ENCODE assay signal across 26 cellular contexts in genomic region chr20:62575976-62576722, GRCh38.
"Had no signal": no experiment of that assay in that cellular context is flagged by ENCODE, and none has a peak within 500 bp of the region (broad histone marks: within the 10 kb centered on the region; RNA-seq: fewer than 3 reads in every experiment).

No MANE protein-coding gene starts in this region.

- H3K9me3 Mint-ChIP-seq: activated CD4-positive, alpha-beta T cell treated with anti-CD3 and anti-CD28 coated beads, Interleukin-2, amount 10 ng/mL, durations not matched to agents 24 days and 14 days; activated naive CD4-positive, alpha-beta T cell treated with anti-CD3 and anti-CD28 coated beads for 36 hours; activated naive CD4-positive, alpha-beta T cell treated with anti-CD3 and anti-CD28 coated beads, Interleukin-2, amount 50 U/mL, for 72 hours; activated T-cell treated with anti-CD3 and anti-CD28 coated beads, Interleukin-2, amount 50 U/mL, for 4 hours; activated T-helper 1 cell treated with anti-CD3 and anti-CD28 coated beads, Interleukin-12 subunit alpha, Interleukin-12 subunit beta, Interleukin-2, Interleukin-4 antibody, amounts not matched to agents 30 ng/mL and 10 ng/mL and 1 ng/mL, durations not matched to agents 14 hours and 24 hours and 36 hours; T-helper 1 cell treated with Interleukin-12 subunit alpha and Interleukin-12 subunit beta and Interleukin-4 antibody, amounts not matched to agents 30 μg/mL and 1 μg/mL, for 36 hours had no signal

- ATAC-seq: activated naive CD4-positive, alpha-beta T cell treated with anti-CD3 and anti-CD28 coated beads, Interleukin-2, amount 50 U/mL, for 72 hours; activated T-cell treated with anti-CD3 and anti-CD28 coated beads, Interleukin-2, amount 50 U/mL, for 4 hours; body of pancreas had no signal

- H3K9me3 ChIP-seq: adrenal gland, body of pancreas, Peyer's patch, SK-N-SH had no signal

- H3K4me1 ChIP-seq: adrenal gland, Peyer's patch, SJSA1 had no signal

- H3K4me1 Mint-ChIP-seq: activated CD4-positive, alpha-beta T cell treated with anti-CD3 and anti-CD28 coated beads, Interleukin-2, amount 10 ng/mL, durations not matched to agents 24 days and 14 days had no signal

- H3K27ac Mint-ChIP-seq: activated CD4-positive, alpha-beta T cell treated with anti-CD3 and anti-CD28 coated beads, Interleukin-2, amount 10 ng/mL, durations not matched to agents 24 days and 14 days; activated naive CD4-positive, alpha-beta T cell treated with anti-CD3 and anti-CD28 coated beads for 36 hours; activated naive CD4-positive, alpha-beta T cell treated with anti-CD3 and anti-CD28 coated beads, Interleukin-2, amount 50 U/mL, for 72 hours; activated T-helper 1 cell treated with anti-CD3 and anti-CD28 coated beads, Interleukin-12 subunit alpha, Interleukin-12 subunit beta, Interleukin-2, Interleukin-4 antibody, amounts not matched to agents 30 ng/mL and 10 ng/mL and 1 ng/mL, durations not matched to agents 14 hours and 24 hours and 36 hours; T-helper 1 cell treated with Interleukin-12 subunit alpha and Interleukin-12 subunit beta and Interleukin-4 antibody, amounts not matched to agents 30 μg/mL and 1 μg/mL, for 36 hours; T-helper 2 cell treated with Interferon-gamma antibody and Interleukin-4, amounts not matched to agents 5 μg/mL and 100 μg/mL, for 36 hours had no signal

- H3K4me3 Mint-ChIP-seq: activated CD4-positive, alpha-beta T cell treated with anti-CD3 and anti-CD28 coated beads, Interleukin-2, amount 10 ng/mL, durations not matched to agents 24 days and 14 days; activated naive CD4-positive, alpha-beta T cell treated with anti-CD3 and anti-CD28 coated beads for 36 hours; activated T-cell treated with anti-CD3 and anti-CD28 coated beads, Interleukin-2, amount 50 U/mL, for 4 hours; activated T-helper 1 cell treated with anti-CD3 and anti-CD28 coated beads, Interleukin-12 subunit alpha, Interleukin-12 subunit beta, Interleukin-2, Interleukin-4 antibody, amounts not matched to agents 30 ng/mL and 10 ng/mL and 1 ng/mL, durations not matched to agents 14 hours and 24 hours and 36 hours; T-helper 1 cell treated with Interleukin-12 subunit alpha and Interleukin-12 subunit beta and Interleukin-4 antibody, amounts not matched to agents 30 μg/mL and 1 μg/mL, for 36 hours; T-helper 2 cell treated with Interferon-gamma antibody and Interleukin-4, amounts not matched to agents 5 μg/mL and 100 μg/mL, for 36 hours had no signal

- DNase-seq: activated CD4-positive, alpha-beta T cell treated with anti-CD3 and anti-CD28 coated beads, Interleukin-2, amount 10 ng/mL, durations not matched to agents 24 days and 14 days; activated CD4-positive, alpha-beta T cell treated with anti-CD3 and anti-CD28 coated beads, Interleukin-2, amount 50 U/mL, for 48 hours; activated CD8-positive, alpha-beta memory T cell treated with anti-CD3 and anti-CD28 coated beads, Interleukin-2, amount 50 U/mL, for 4 hours; activated gamma-delta T cell treated with Interleukin-2 at 50 U/mL for 16 hours; activated naive CD4-positive, alpha-beta T cell treated with anti-CD3 and anti-CD28 coated beads for 36 hours; activated T-cell treated with anti-CD3 and anti-CD28 coated beads for 4 hours; activated T-cell treated with anti-CD3 and anti-CD28 coated beads, Interleukin-2, amount 50 U/mL, for 4 hours; body of pancreas; central memory CD4-positive, alpha-beta T cell; Karpas-422; NCI-H1105; NCI-H1417 treated with DMSO at 0.1 percent for 48 hours; NCI-H187 treated with DMSO at 0.1 percent for 48 hours; NCI-H2081; NCI-H2171 treated with DMSO at 0.1 percent for 48 hours; NCI-H345; NCI-H524 treated with DMSO at 0.1 percent for 48 hours; Peyer's patch; SHP77 treated with DMSO at 0.1 percent for 48 hours; SK-N-SH had no signal

- H3K4me3 ChIP-seq: adrenal gland, body of pancreas, Peyer's patch, SJSA1 had no signal

- H3K27ac ChIP-seq: adrenal gland, body of pancreas, Peyer's patch, SJSA1 had no signal

- H3K36me3 ChIP-seq: adrenal gland, Peyer's patch, SJSA1 had no signal
